ENCODE assay signal across 21 cellular contexts in the genomic region with DNA sequence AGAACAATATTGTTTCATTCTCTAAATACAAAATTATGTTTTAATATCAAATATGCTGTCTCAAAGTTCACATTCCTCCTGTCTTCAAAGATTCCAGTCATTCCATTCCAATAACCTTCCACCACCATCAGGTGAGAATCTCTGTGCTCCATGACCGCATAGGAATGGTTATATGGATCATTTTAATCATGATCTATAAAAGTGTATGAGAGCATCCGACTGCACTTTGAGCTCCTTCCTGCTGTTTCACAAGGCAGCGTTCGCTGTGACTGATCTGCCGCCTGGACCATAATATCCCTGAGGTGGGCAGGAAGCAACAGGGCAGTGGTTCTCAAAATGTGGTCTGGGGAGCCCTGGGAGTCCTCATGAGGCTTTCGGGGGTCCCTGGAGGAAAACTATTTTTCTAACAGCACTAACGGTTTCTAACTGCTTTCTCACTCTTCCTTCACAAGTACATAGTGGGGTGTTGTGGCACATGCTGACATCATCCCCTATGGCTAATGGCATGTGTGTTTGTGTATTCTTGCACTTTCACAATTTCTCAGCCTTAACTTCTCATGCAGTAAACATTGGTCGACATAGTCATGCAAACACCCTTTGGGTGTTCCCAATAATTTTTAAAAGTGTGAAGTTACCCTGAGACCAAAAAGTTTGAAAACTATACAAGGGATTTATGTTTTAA.
"Had no signal": no experiment of that assay in that cellular context is flagged by ENCODE, and none has a peak within 500 bp of the region (broad histone marks: within the 10 kb centered on the region; RNA-seq: fewer than 3 reads in every experiment).

No MANE protein-coding gene starts in this region.

- H3K9me3 Mint-ChIP-seq: activated CD4-positive, alpha-beta T cell treated with anti-CD3 and anti-CD28 coated beads, Interleukin-2, amount 10 ng/mL, durations not matched to agents 24 days and 14 days; activated naive CD4-positive, alpha-beta T cell treated with anti-CD3 and anti-CD28 coated beads, Interleukin-2, amount 50 U/mL, for 72 hours; activated T-cell treated with anti-CD3 and anti-CD28 coated beads, Interleukin-2, amount 50 U/mL, for 72 hours; nephron progenitor cell; stimulated activated naive CD8-positive, alpha-beta T cell treated with anti-CD3 and anti-CD28 coated beads, Interleukin-15, amount 100 ng/mL, for 72 hours; T-helper 2 cell treated with Interferon-gamma antibody and Interleukin-4, amounts not matched to agents 5 μg/mL and 100 μg/mL, for 36 hours; type B pancreatic cell had no signal

- DNase-seq: activated CD4-positive, alpha-beta T cell treated with anti-CD3 and anti-CD28 coated beads, Interleukin-2, amount 10 ng/mL, durations not matched to agents 24 days and 14 days; activated CD4-positive, CD25-positive, alpha-beta regulatory T cell; activated CD8-positive, alpha-beta memory T cell treated with anti-CD3 and anti-CD28 coated beads, Interleukin-2, amount 50 U/mL, for 48 hours; activated CD8-positive, alpha-beta T cell treated with anti-CD3 and anti-CD28 coated beads, Interleukin-2, amount 10 ng/mL, durations not matched to agents 7 days and 5 days; activated gamma-delta T cell; activated T-cell treated with anti-CD3 and anti-CD28 coated beads, Interleukin-2, amount 50 U/mL, for 72 hours; caudate nucleus; kidney; left ventricle myocardium inferior; mesendoderm; nephron progenitor cell; occipital lobe; psoas muscle; right lobe of liver; spleen; stimulated activated CD4-positive, alpha-beta T cell treated with anti-CD3 and anti-CD28 coated beads, Interleukin-1b, Interleukin-23, amount 100 ng/mL, for 48 hours; stimulated activated naive CD8-positive, alpha-beta T cell treated with anti-CD3 and anti-CD28 coated beads, Interleukin-15, amount 100 ng/mL, for 72 hours had no signal

- H3K4me3 ChIP-seq: gastroesophageal sphincter, left ventricle myocardium inferior, psoas muscle, right lobe of liver, spleen had no signal

- H3K27ac Mint-ChIP-seq: activated CD4-positive, alpha-beta T cell treated with anti-CD3 and anti-CD28 coated beads, Interleukin-2, amount 10 ng/mL, durations not matched to agents 24 days and 14 days; activated CD8-positive, alpha-beta T cell treated with anti-CD3 and anti-CD28 coated beads, Interleukin-2, amount 10 ng/mL, durations not matched to agents 7 days and 5 days; activated T-cell treated with anti-CD3 and anti-CD28 coated beads, Interleukin-2, amount 50 U/mL, for 72 hours; nephron progenitor cell; stimulated activated naive CD8-positive, alpha-beta T cell treated with anti-CD3 and anti-CD28 coated beads, Interleukin-15, amount 100 ng/mL, for 72 hours; T-helper 2 cell treated with Interferon-gamma antibody and Interleukin-4, amounts not matched to agents 5 μg/mL and 100 μg/mL, for 36 hours; type B pancreatic cell had no signal

- H3K9me3 ChIP-seq: gastroesophageal sphincter, left ventricle myocardium inferior, psoas muscle, right lobe of liver, spleen had no signal

- H3K36me3 Mint-ChIP-seq: activated naive CD4-positive, alpha-beta T cell treated with anti-CD3 and anti-CD28 coated beads, Interleukin-2, amount 50 U/mL, for 72 hours had no signal

- H3K27me3 ChIP-seq: right lobe of liver had no signal

- H3K4me1 Mint-ChIP-seq: activated CD4-positive, alpha-beta T cell treated with anti-CD3 and anti-CD28 coated beads, Interleukin-2, amount 10 ng/mL, durations not matched to agents 24 days and 14 days; stimulated activated naive CD8-positive, alpha-beta T cell treated with anti-CD3 and anti-CD28 coated beads, Interleukin-15, amount 100 ng/mL, for 72 hours had no signal

- H3K4me1 ChIP-seq: gastroesophageal sphincter, left ventricle myocardium inferior, psoas muscle, right lobe of liver, spleen had no signal

- H3K4me3 Mint-ChIP-seq: activated CD4-positive, alpha-beta T cell treated with anti-CD3 and anti-CD28 coated beads, Interleukin-2, amount 10 ng/mL, durations not matched to agents 24 days and 14 days; activated CD8-positive, alpha-beta T cell treated with anti-CD3 and anti-CD28 coated beads, Interleukin-2, amount 10 ng/mL, durations not matched to agents 7 days and 5 days; activated T-cell treated with anti-CD3 and anti-CD28 coated beads, Interleukin-2, amount 50 U/mL, for 72 hours; nephron progenitor cell; stimulated activated naive CD8-positive, alpha-beta T cell treated with anti-CD3 and anti-CD28 coated beads, Interleukin-15, amount 100 ng/mL, for 72 hours; T-helper 2 cell treated with Interferon-gamma antibody and Interleukin-4, amounts not matched to agents 5 μg/mL and 100 μg/mL, for 36 hours; type B pancreatic cell had no signal

- H3K36me3 ChIP-seq: gastroesophageal sphincter, right lobe of liver had no signal

- H3K27me3 Mint-ChIP-seq: activated CD4-positive, alpha-beta T cell treated with anti-CD3 and anti-CD28 coated beads, Interleukin-2, amount 10 ng/mL, durations not matched to agents 24 days and 14 days; stimulated activated naive CD8-positive, alpha-beta T cell treated with anti-CD3 and anti-CD28 coated beads, Interleukin-15, amount 100 ng/mL, for 72 hours had no signal

- H3K27ac ChIP-seq: gastroesophageal sphincter, left ventricle myocardium inferior, psoas muscle, right lobe of liver, spleen had no signal

- ATAC-seq: activated CD8-positive, alpha-beta T cell treated with anti-CD3 and anti-CD28 coated beads, Interleukin-2, amount 10 ng/mL, durations not matched to agents 7 days and 5 days; activated naive CD4-positive, alpha-beta T cell treated with anti-CD3 and anti-CD28 coated beads, Interleukin-2, amount 50 U/mL, for 72 hours; activated T-cell treated with anti-CD3 and anti-CD28 coated beads, Interleukin-2, amount 50 U/mL, for 72 hours; gastroesophageal sphincter; psoas muscle; right lobe of liver; stimulated activated naive CD8-positive, alpha-beta T cell treated with anti-CD3 and anti-CD28 coated beads, Interleukin-15, amount 100 ng/mL, for 72 hours had no signal
